In genomic region chr13:45441633-45442032, GRCh38 we compare ENCODE assay signal across 9 cellular contexts. TPM values are rescaled to one million over a fixed set of nuclear protein-coding genes. Genes with fewer than 3 reads are reported as not detected.
A peak's percentile ranks its signal among the peaks of the same experiment; 100 is the strongest.
DNase-seq lines count a peak whose midpoint lies in the region; ATAC-seq, FAIRE-seq and TF ChIP-seq lines count a peak whose summit lies in the region.
"Had no signal": no experiment of that assay in that cellular context is flagged by ENCODE, and none has a peak within 500 bp of the region (broad histone marks: within the 10 kb centered on the region; RNA-seq: fewer than 3 reads in every experiment).

No MANE protein-coding gene starts in this region.

- no peak overlapping the region for H3K4me3 ChIP-seq in BE2C (ENCODE audit: low read depth, low read length)

- no peaks in the 10 kb centered on the region for H3K9me3 Mint-ChIP-seq in activated naive CD8-positive, alpha-beta T cell (ENCODE audit: low read depth)
- no peaks in the 10 kb centered on the region for H3K9me3 Mint-ChIP-seq in natural killer cell treated with Interleukin-12 subunit alpha and Interleukin-12 subunit beta and Interleukin-15 and Interleukin-18, amount 100 ng/mL, for 72 hours
- H3K9me3 Mint-ChIP-seq: natural killer cell had no signal

- no peaks in the 10 kb centered on the region for H3K36me3 ChIP-seq in BE2C

- TF ChIP-seq CTCF in BE2C (IDR thresholded peaks at IDR 0.05; ENCODE audit: low read depth, low read length): no peak

- H3K27me3 ChIP-seq in BE2C: no peaks in the 10 kb centered on the region

- H3K9me3 ChIP-seq in BE2C: no peaks in the 10 kb centered on the region

- H3K27me3 Mint-ChIP-seq in activated naive CD8-positive, alpha-beta T cell: no peaks in the 10 kb centered on the region
- peaks cover 0 to 9% of the 10 kb centered on the region in 2 donors for H3K27me3 Mint-ChIP-seq in natural killer cell treated with Interleukin-12 subunit alpha and Interleukin-12 subunit beta and Interleukin-15 and Interleukin-18, amount 100 ng/mL, for 72 hours

- H3K27ac ChIP-seq in substantia nigra (ENCODE audit: low read depth, low read length, poor library complexity, severe bottlenecking): no peak overlapping the region

- no peaks in the 10 kb centered on the region for H3K36me3 Mint-ChIP-seq in activated naive CD8-positive, alpha-beta T cell
- no peaks in the 10 kb centered on the region for H3K36me3 Mint-ChIP-seq in natural killer cell treated with Interleukin-12 subunit alpha and Interleukin-12 subunit beta and Interleukin-15 and Interleukin-18, amount 100 ng/mL, for 72 hours
- H3K36me3 Mint-ChIP-seq: natural killer cell had no signal

- no peaks in the 10 kb centered on the region for H3K4me1 ChIP-seq in BE2C

- no peak for TF ChIP-seq POLR2A in GM12892 (IDR thresholded peaks at IDR 0.05; ENCODE audit: low read depth, low read length)

- DNase-seq in GM12892 (ENCODE audit: insufficient read length) (no peak), BE2C (no peak), NCI-H2029 treated with DMSO at 0.1 percent for 48 hours (lab: John Stamatoyannopoulos, UW) (no peak), substantia nigra (lab: John Stamatoyannopoulos, UW) (no peak), C1 segment of cervical spinal cord (lab: John Stamatoyannopoulos, UW) (no peak)
- no peak for DNase-seq in natural killer cell treated with Interleukin-12 subunit alpha and Interleukin-12 subunit beta and Interleukin-15 and Interleukin-18, amount 100 ng/mL, for 72 hours (ENCODE audit: low spot score)
- DNase-seq: natural killer cell had no signal

- H3K4me1 Mint-ChIP-seq in activated naive CD8-positive, alpha-beta T cell (ENCODE audit: low read depth): peaks cover 7% of the 10 kb centered on the region
- peaks cover 7 to 9% of the 10 kb centered on the region in 2 donors for H3K4me1 Mint-ChIP-seq in natural killer cell treated with Interleukin-12 subunit alpha and Interleukin-12 subunit beta and Interleukin-15 and Interleukin-18, amount 100 ng/mL, for 72 hours (ENCODE audit: low read depth in 2 of 2)

- peak overlapping the region; percentile 59 for H3K27ac Mint-ChIP-seq in activated naive CD8-positive, alpha-beta T cell
- H3K27ac Mint-ChIP-seq in natural killer cell treated with Interleukin-12 subunit alpha and Interleukin-12 subunit beta and Interleukin-15 and Interleukin-18, amount 100 ng/mL, for 72 hours: peak overlapping the region; percentile 13 to 85
- H3K27ac Mint-ChIP-seq: natural killer cell had no signal

- FAIRE-seq in GM12892 (lab: Jason Lieb, UNC): peak; percentile 73

- ATAC-seq in HG03175 (IDR thresholded peaks at IDR 0.05; ENCODE audit: unreplicated experiment): peak; percentile 77
- ATAC-seq in natural killer cell treated with Interleukin-12 subunit alpha and Interleukin-12 subunit beta and Interleukin-15 and Interleukin-18, amount 100 ng/mL, for 72 hours: peak; percentile 70 to 80

- H3K4me3 Mint-ChIP-seq in activated naive CD8-positive, alpha-beta T cell: no peak overlapping the region
- H3K4me3 Mint-ChIP-seq in natural killer cell treated with Interleukin-12 subunit alpha and Interleukin-12 subunit beta and Interleukin-15 and Interleukin-18, amount 100 ng/mL, for 72 hours: peak overlapping the region; percentile 45
- H3K4me3 Mint-ChIP-seq: natural killer cell had no signal

RNA-seq across cellular contexts. Expression of gene COG3, which starts 23.1 kb away (rescaled TPM):
- polyA plus RNA-seq in GM12892 (2012; ENCODE audit: missing spikeins): 17.3 TPM
- 10 to 100 TPM; 41.0 to 50.9 TPM for total RNA-seq in natural killer cell treated with Interleukin-12 subunit alpha and Interleukin-12 subunit beta and Interleukin-15 and Interleukin-18, amount 100 ng/mL, for 72 hours
- polyA plus RNA-seq in BE2C (2012; ENCODE audit: insufficient read depth, insufficient read length, low read depth): 28.7 TPM

RNA-seq across cellular contexts. Expression of gene SLC25A30, which starts 23.5 kb away (rescaled TPM):
- polyA plus RNA-seq in GM12892 (2012; ENCODE audit: missing spikeins): 6.4 TPM
- total RNA-seq in natural killer cell treated with Interleukin-12 subunit alpha and Interleukin-12 subunit beta and Interleukin-15 and Interleukin-18, amount 100 ng/mL, for 72 hours: 10 to 100 TPM; 28.3 to 38.8 TPM
- polyA plus RNA-seq in BE2C (2012; ENCODE audit: insufficient read depth, insufficient read length, low read depth): 2.6 TPM
